In genomic region chrX:45050558-45050957, GRCh38 we compare ENCODE assay signal across 1 cellular context.
TF ChIP-seq lines count a peak whose summit lies in the region.

No MANE protein-coding gene starts in this region.

TF ChIP-seq in GM12878, 131 proteins besides CTCF, POLR2A, EP300 and RAD21 (continued from another document):
- TF ChIP-seq CEBPZ (IDR thresholded peaks at IDR 0.05; ENCODE audit: low read depth, low read length): no peak
- no peak for TF ChIP-seq ZNF24 (IDR thresholded peaks at IDR 0.05)
- no peak for TF ChIP-seq NRF1 (conservative IDR thresholded peaks at IDR 0.05; ENCODE audit: low read depth, low read length)
- no peak for TF ChIP-seq CBX3 (IDR thresholded peaks at IDR 0.05; ENCODE audit: borderline replicate concordance, low read depth)
- TF ChIP-seq MYC (IDR thresholded peaks at IDR 0.05; ENCODE audit: insufficient read depth, insufficient read length, insufficient replicate concordance, low read length, severe bottlenecking): no peak
- no peak for TF ChIP-seq PML (IDR thresholded peaks at IDR 0.05; ENCODE audit: low read length)
- no peak for TF ChIP-seq NR2F1 (conservative IDR thresholded peaks at IDR 0.05)
- TF ChIP-seq EZH2 (IDR thresholded peaks at IDR 0.05; ENCODE audit: borderline replicate concordance, control insufficient read depth, low read depth, low read length): no peak
